8 cellular contexts compared by ENCODE assay signal in genomic region chr10:7872041-7872442, GRCh38. TPM values are rescaled to one million over a fixed set of nuclear protein-coding genes. Genes with fewer than 3 reads are reported as not detected.
DNase-seq lines count a peak whose midpoint lies in the region; ATAC-seq and TF ChIP-seq lines count a peak whose summit lies in the region.

No MANE protein-coding gene starts in this region.

- peak; percentile 28 for DNase-seq in NCI-H1105 treated with DMSO at 0.1 percent for 48 hours (lab: John Stamatoyannopoulos, UW)
- no peak for DNase-seq in NCI-H1105 (lab: John Stamatoyannopoulos, UW)
- peak; percentile 20 for DNase-seq in globus pallidus (ENCODE audit: low spot score)
- DNase-seq in gastrocnemius medialis: no peak
- DNase-seq in cortex of kidney (lab: John Stamatoyannopoulos, UW): no peak
- no peak for DNase-seq in C1 segment of cervical spinal cord (lab: John Stamatoyannopoulos, UW)

- H3K4me3 ChIP-seq in HUES64 (ENCODE audit: low read length): peak overlapping the region; percentile 21; the same call in 1 of the 2 replicates
- 0 out of 2 replicates have a peak overlapping the region, but pooled peaks have one; percentile 35 for H3K4me3 ChIP-seq in WI38 (ENCODE audit: low read depth, low read length)
- H3K4me3 ChIP-seq in gastrocnemius medialis: peak overlapping the region in 3 of 4 donors; percentile 26 to 37 (median 30)

- in situ Hi-C loops in gastrocnemius medialis (cut with MboI; ENCODE audit: low sequenced_read_pairs in 4 of 4): loop anchor here in 2 of 4 donors (5.0 to 10.0 kb wide), 2 partner anchors 1333 to 1340 kb away; no protein-coding TSS in a partner anchor

- H3K36me3 ChIP-seq in HUES64 (ENCODE audit: insufficient read depth, low read length): no peaks in the 10 kb centered on the region
- H3K36me3 ChIP-seq in gastrocnemius medialis: no peaks in the 10 kb centered on the region

- no peaks in the 10 kb centered on the region for H3K9me3 ChIP-seq in HUES64 (ENCODE audit: insufficient read depth, low read depth, low read length)
- no peaks in the 10 kb centered on the region for H3K9me3 ChIP-seq in gastrocnemius medialis

- TF ChIP-seq POLR2A in gastrocnemius medialis (IDR thresholded peaks at IDR 0.05): no peak

- 44% methylated on average over 4 of the region's 5 CpGs for WGBS in HUES64

- H3K27me3 ChIP-seq in HUES64 (ENCODE audit: insufficient read depth, low read length): no peaks in the 10 kb centered on the region
- H3K27me3 ChIP-seq in gastrocnemius medialis: no peaks in the 10 kb centered on the region

- TF ChIP-seq CTCF in WI38 (IDR thresholded peaks at IDR 0.05; ENCODE audit: low read depth, low read length) (peak; percentile 43; the same call in 1 of the 2 replicates), gastrocnemius medialis (IDR thresholded peaks at IDR 0.05 in 4 of 5, conservative IDR thresholded peaks at IDR 0.05 in 1 of 5) (peak; percentile 52 to 84 (median 80))

- intact Hi-C loops in gastrocnemius medialis (cut with DNase I; ENCODE audit: low total_unique reads): loop anchor here (1.0 to 10.0 kb wide), 2 partner anchors 1337 to 1433 kb away; no protein-coding TSS in a partner anchor

- H3K27ac ChIP-seq in HUES64 (ENCODE audit: low read depth, low read length) (no peak overlapping the region), gastrocnemius medialis (no peak overlapping the region)

- peaks cover 15% of the 10 kb centered on the region for H3K4me1 ChIP-seq in HUES64 (ENCODE audit: insufficient read depth, low read length)
- H3K4me1 ChIP-seq in gastrocnemius medialis: peaks cover 0 to 4% of the 10 kb centered on the region in 2 donors

- no peak for ATAC-seq in gastrocnemius medialis

- no peak overlapping the region for H3K9ac ChIP-seq in HUES64 (ENCODE audit: low read depth, low read length)

RNA-seq across cellular contexts. Expression of gene TAF3, which starts 53.7 kb away (rescaled TPM):
- 7.4 TPM for polyA plus RNA-seq in HUES64 (2013, experiment 1 of 2)
- polyA plus RNA-seq in HUES64 (2013, experiment 2 of 2): 7.3 TPM
- total RNA-seq in gastrocnemius medialis: 10 to 100 TPM in 2 of 4 donors, 1 to 10 TPM in 2; 5.0 to 14.8 (median 9.6) TPM

Comparison
In these comparisons a context has a peak if more than half of its experiments do, and no peak if none do; other contexts are left out.
1. DNase-seq: peak in NCI-H1105 treated with DMSO at 0.1 percent for 48 hours (single experiment) and globus pallidus (single experiment); none in NCI-H1105 (single experiment), gastrocnemius medialis (0 of 2), cortex of kidney (single experiment) and C1 segment of cervical spinal cord (0 of 14).
2. Peak in every context shown above with its lines, with median percentiles within 50 percentile points of each other: H3K4me3 ChIP-seq.